ENCODE assay signal across 8 cellular contexts in the genomic region with DNA sequence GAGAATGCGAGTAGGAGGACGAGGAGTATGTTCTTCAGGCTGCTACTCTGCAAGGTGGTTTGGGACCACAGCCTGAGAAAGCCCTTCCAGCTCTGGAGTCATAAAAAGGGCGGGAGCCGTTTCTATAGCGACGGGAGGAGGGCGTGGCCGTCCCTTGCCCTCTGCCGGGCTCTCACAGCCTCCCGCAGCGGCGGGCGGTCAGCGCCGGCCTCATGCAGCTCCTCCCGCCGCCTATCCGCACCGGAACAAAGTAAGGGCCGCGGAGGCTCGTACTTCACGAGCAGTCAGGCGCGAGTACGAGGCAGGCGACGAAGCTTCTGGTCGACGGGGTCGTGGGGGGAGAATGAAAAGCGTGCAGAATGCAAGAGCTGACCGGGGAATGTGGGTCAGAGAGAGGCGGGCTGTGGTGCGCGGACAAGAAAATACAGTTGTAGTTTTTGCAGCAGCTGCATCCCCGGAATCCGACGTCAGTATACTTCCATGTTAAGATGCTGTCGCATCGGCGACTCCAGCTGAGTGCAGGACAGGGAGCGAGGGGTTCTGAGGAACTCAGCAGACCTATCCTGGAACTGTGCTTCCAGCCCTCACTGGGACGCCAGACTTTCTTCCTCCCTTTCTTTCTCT. TPM values are rescaled to one million over a fixed set of nuclear protein-coding genes. Genes with fewer than 3 reads are reported as not detected.
DNase-seq lines count a peak whose midpoint lies in the region; ATAC-seq, FAIRE-seq and TF ChIP-seq lines count a peak whose summit lies in the region.

A gene with protein sequence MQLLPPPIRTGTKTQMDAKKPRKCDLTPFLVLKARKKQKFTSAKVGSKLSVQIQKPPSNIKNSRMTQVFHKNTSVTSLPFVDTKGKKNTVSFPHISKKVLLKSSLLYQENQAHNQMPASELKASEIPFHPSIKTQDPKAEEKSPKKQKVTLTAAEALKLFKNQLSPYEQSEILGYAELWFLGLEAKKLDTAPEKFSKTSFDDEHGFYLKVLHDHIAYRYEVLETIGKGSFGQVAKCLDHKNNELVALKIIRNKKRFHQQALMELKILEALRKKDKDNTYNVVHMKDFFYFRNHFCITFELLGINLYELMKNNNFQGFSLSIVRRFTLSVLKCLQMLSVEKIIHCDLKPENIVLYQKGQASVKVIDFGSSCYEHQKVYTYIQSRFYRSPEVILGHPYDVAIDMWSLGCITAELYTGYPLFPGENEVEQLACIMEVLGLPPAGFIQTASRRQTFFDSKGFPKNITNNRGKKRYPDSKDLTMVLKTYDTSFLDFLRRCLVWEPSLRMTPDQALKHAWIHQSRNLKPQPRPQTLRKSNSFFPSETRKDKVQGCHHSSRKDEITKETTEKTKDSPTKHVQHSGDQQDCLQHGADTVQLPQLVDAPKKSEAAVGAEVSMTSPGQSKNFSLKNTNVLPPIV (plus strand): TSS at position 175 of the 624 bp plus-strand sequence. CDS start 38 bp downstream, at position 213.

- no peaks in the 10 kb centered on the region for H4K20me1 ChIP-seq in astrocyte (ENCODE audit: insufficient read depth, low read length)

- peak within 1 kb of the TSS; percentile 51 for H3K9ac ChIP-seq in astrocyte (ENCODE audit: low read length)

- H3K4me1 ChIP-seq in astrocyte (ENCODE audit: insufficient read depth, low read length) (no peaks in the 10 kb centered on the region), right cardiac atrium (ENCODE audit: control insufficient read depth, insufficient read depth, low read length) (peaks cover 2% of the 10 kb centered on the region), pancreas (peaks cover 0 to 6% (median 0%) of the 10 kb centered on the region in 3 donors)

- peaks cover 10% of the 10 kb centered on the region for H3K27me3 Mint-ChIP-seq in astrocyte (ENCODE audit: low read depth, unreplicated experiment)

- in situ Hi-C loops in Caki2 (cut with HindIII; ENCODE audit: low pct_unique_long_range_greater_than_20kb, low sequenced_read_pairs) = no loop called here

- no peaks in the 10 kb centered on the region for H3K79me2 ChIP-seq in astrocyte (ENCODE audit: insufficient read depth, low read length)

- H3K27ac ChIP-seq in astrocyte (ENCODE audit: low read depth, low read length) (no peak within 1 kb of the TSS), right cardiac atrium (ENCODE audit: low read length) (no peak within 1 kb of the TSS), pancreas (no peak within 1 kb of the TSS)

- intact Hi-C loops in right cardiac atrium (cut with DNase I) (no loop called here), pancreas (cut with DNase I) (no loop called here)

- H3K9me3 Mint-ChIP-seq in astrocyte (ENCODE audit: unreplicated experiment) = no peaks in the 10 kb centered on the region

- no peak within 1 kb of the TSS for H3K27ac Mint-ChIP-seq in astrocyte (ENCODE audit: unreplicated experiment)

- peaks cover 2% of the 10 kb centered on the region for H3K4me1 Mint-ChIP-seq in astrocyte (ENCODE audit: low read depth, unreplicated experiment)

- WGBS in right cardiac atrium = 4% methylated on average over 44 of the region's 44 CpGs
- WGBS in pancreas, 2 donors = 5 to 9% methylated on average over 44 of the region's 44 CpGs

- H3K27me3 ChIP-seq in astrocyte (ENCODE audit: insufficient read depth, low read length) (no peaks in the 10 kb centered on the region), right cardiac atrium (ENCODE audit: control insufficient read depth, insufficient read depth) (no peaks in the 10 kb centered on the region), pancreas (no peaks in the 10 kb centered on the region)

- H3K36me3 ChIP-seq in astrocyte (ENCODE audit: insufficient read depth, low read length) (peaks cover 4% of the 10 kb centered on the region), pancreas (no peaks in the 10 kb centered on the region)

- H2AFZ ChIP-seq in astrocyte (ENCODE audit: low read depth, low read length) = peak within 1 kb of the TSS; percentile 90

- peak within 1 kb of the TSS; percentile 55 for H3K4me3 ChIP-seq in astrocyte (ENCODE audit: insufficient read depth, low read depth, low read length)
- H3K4me3 ChIP-seq in right cardiac atrium (ENCODE audit: low read length) = peak within 1 kb of the TSS; percentile 41
- peak within 1 kb of the TSS in 2 of 4 donors; percentile 30 to 47 for H3K4me3 ChIP-seq in pancreas

- peak; percentile 94 to 96 for ATAC-seq in right cardiac atrium
- ATAC-seq in pancreas = peak; percentile 98 to 100 (median 99)
- no peak for ATAC-seq in GM18909 (IDR thresholded peaks at IDR 0.05; ENCODE audit: poor library complexity, unreplicated experiment)
- ATAC-seq in GM18511 (IDR thresholded peaks at IDR 0.05; ENCODE audit: unreplicated experiment) = no peak

- DNase-seq in Caki2 (ENCODE audit: low read depth) = peak; percentile 69
- DNase-seq in MV-4-11 (lab: John Stamatoyannopoulos, UW) = peak; percentile 84
- peak; percentile 52 for DNase-seq in astrocyte (ENCODE audit: low read depth)
- DNase-seq in right cardiac atrium = peak; percentile 83 to 93 (median 92)
- peak; percentile 67 to 86 (median 82) for DNase-seq in pancreas
- DNase-seq in NCI-H446 treated with DMSO at 0.1 percent for 48 hours (lab: John Stamatoyannopoulos, UW) = no peak

- peak within 1 kb of the TSS; percentile 73 for H3K4me3 Mint-ChIP-seq in astrocyte (ENCODE audit: unreplicated experiment)

- no peak for TF ChIP-seq CTCF in astrocyte (IDR thresholded peaks at IDR 0.05; ENCODE audit: insufficient read depth, low read depth, low read length)
- TF ChIP-seq CTCF in pancreas (IDR thresholded peaks at IDR 0.05) = no peak

- H3K4me2 ChIP-seq in astrocyte (ENCODE audit: low read length) = peak within 1 kb of the TSS; percentile 89

- no peaks in the 10 kb centered on the region for H3K9me3 ChIP-seq in astrocyte (ENCODE audit: insufficient read depth, low read depth, low read length)
- no peaks in the 10 kb centered on the region for H3K9me3 ChIP-seq in right cardiac atrium (ENCODE audit: control insufficient read depth, low read length)
- no peaks in the 10 kb centered on the region for H3K9me3 ChIP-seq in pancreas

- no peak for FAIRE-seq in astrocyte (lab: Jason Lieb, UNC)
- FAIRE-seq in pancreas (lab: Jason Lieb, UNC) = no peak

- no peaks in the 10 kb centered on the region for H3K36me3 Mint-ChIP-seq in astrocyte (ENCODE audit: low read depth, unreplicated experiment)

RNA-seq across cellular contexts. Expression of the gene that starts here (rescaled TPM):
- total RNA-seq in Caki2 (2014; rRNA removed; shearing (Covaris generic); ENCODE audit: low replicate concordance) = 7.5 and 30.6 TPM in 2 replicates
- total RNA-seq in astrocyte (33.9 and 40.0 TPM in 2 replicates), right cardiac atrium (10 to 100 TPM; 31.1 to 40.0 (median 32.3) TPM), pancreas (10 to 100 TPM; 15.2 to 23.7 (median 18.5) TPM)
- polyA plus RNA-seq in right cardiac atrium (50.4 TPM), pancreas (10 to 100 TPM; 38.7 to 50.2 TPM)

Comparison
In these comparisons a context has a peak if more than half of its experiments do, and no peak if none do; other contexts are left out.
1. ATAC-seq: peak in right cardiac atrium (2 of 2) and pancreas (4 of 4); none in GM18909 (single experiment) and GM18511 (single experiment).